In the genomic region with DNA sequence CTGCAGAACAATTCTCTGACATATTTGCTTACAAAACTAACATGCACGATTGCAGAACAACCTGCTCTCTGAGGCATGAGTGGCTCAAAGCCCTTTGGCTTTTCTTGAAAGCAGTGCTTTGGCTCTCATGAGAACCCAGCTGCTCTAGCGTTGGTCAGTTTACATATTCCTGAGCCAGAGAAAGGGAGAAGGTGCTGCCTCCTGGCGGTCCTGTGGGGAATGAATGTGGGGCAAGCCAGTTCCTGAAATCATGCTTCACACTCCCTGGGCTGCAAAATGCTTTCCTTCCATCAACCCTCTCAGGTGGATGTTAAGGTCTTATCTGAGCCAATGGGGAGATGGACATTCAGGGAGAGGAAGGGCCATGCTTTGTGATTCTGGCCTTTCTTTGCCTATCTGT, we compare ENCODE assay signal across 7 cellular contexts.
DNase-seq lines count a peak whose midpoint lies in the region; ATAC-seq and TF ChIP-seq lines count a peak whose summit lies in the region.

No MANE protein-coding gene starts in this region.

- no peaks in the 10 kb centered on the region for H3K9me3 ChIP-seq in lower lobe of right lung

- H3K27ac ChIP-seq in lower lobe of right lung, result no peak overlapping the region

- TF ChIP-seq CTCF in GM12874 (IDR thresholded peaks at IDR 0.05; ENCODE audit: insufficient read depth, low read depth, low read length) (peak; percentile 87), lower lobe of right lung (IDR thresholded peaks at IDR 0.05) (peak; percentile 76)

- no peak overlapping the region for H3K4me3 ChIP-seq in lower lobe of right lung

- DNase-seq in NCI-H187 treated with DMSO at 0.1 percent for 48 hours (lab: John Stamatoyannopoulos, UW) (peak; percentile 29), cerebellum (ENCODE audit: low spot score) (peak; percentile 61), lower lobe of right lung (peak; percentile 65)
- peak; percentile 21 for DNase-seq in activated CD4-positive, CD25-positive, alpha-beta regulatory T cell treated with anti-CD3 and anti-CD28 coated beads, Interleukin-2, amount 50 U/mL, for 16 hours (ENCODE audit: low read depth, low spot score)
- peak; percentile 21 for DNase-seq in stimulated activated CD8-positive, alpha-beta memory T cell treated with anti-CD3 and anti-CD28 coated beads, Interleukin-12 subunit alpha, Interleukin-12 subunit beta, amount 100 ng/mL, for 24 hours (ENCODE audit: extremely low read depth)

- intact Hi-C loops in lower lobe of right lung (cut with DNase I), result no loop called here

- H3K27me3 ChIP-seq in lower lobe of right lung (ENCODE audit: low read depth), result peaks cover 11% of the 10 kb centered on the region

- ATAC-seq in lower lobe of right lung, result peak; percentile 56 to 71
- no peak for ATAC-seq in HG02763 (IDR thresholded peaks at IDR 0.05; ENCODE audit: unreplicated experiment)

- H3K36me3 ChIP-seq in lower lobe of right lung, result no peaks in the 10 kb centered on the region

- H3K4me1 ChIP-seq in lower lobe of right lung, result no peaks in the 10 kb centered on the region
